Comparison of ENCODE assay signal across 29 cellular contexts in the genomic region with DNA sequence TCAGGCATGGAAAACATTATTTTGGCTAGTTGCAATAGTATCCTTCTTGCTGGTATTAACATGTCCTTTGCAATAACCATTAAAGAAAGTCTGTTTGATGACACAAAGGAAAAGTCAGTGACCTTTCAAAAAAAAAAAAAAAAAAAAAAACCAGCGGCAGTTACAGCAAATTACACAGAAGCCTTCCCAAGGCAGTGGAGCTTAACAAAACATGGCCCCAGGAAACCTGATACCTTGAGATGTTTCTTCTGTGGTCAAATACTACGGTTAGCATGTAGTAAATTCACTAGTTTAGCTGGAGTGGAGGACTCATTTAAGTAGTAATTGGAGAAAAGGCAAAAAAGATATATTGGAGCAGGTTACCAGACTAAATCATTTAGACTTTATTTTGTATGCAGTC.
"Had no signal": no experiment of that assay in that cellular context is flagged by ENCODE, and none has a peak within 500 bp of the region (broad histone marks: within the 10 kb centered on the region; RNA-seq: fewer than 3 reads in every experiment).

No MANE protein-coding gene starts in this region.

- H3K36me3 Mint-ChIP-seq: mesothelial cell of epicardium, naive B cell had no signal

- H3K4me2 ChIP-seq: hepatocyte, smooth muscle cell had no signal

- H3K4me3 ChIP-seq: gastrocnemius medialis, heart left ventricle, hepatocyte, left lung, mucosa of descending colon, prostate gland, right atrium auricular region, smooth muscle cell, thyroid gland had no signal

- H3K9me3 ChIP-seq: gastrocnemius medialis, heart left ventricle, left lung, mucosa of descending colon, prostate gland, right atrium auricular region, thyroid gland had no signal

- H3K9me3 Mint-ChIP-seq: endodermal cell; mesothelial cell of epicardium; stimulated activated naive CD8-positive, alpha-beta T cell treated with anti-CD3 and anti-CD28 coated beads, Interleukin-15, amount 100 ng/mL, for 72 hours had no signal

- H3K27me3 Mint-ChIP-seq: dendritic cell treated with granulocyte-macrophage colony-stimulating factor and Interleukin-4, amounts not matched to agents 40 ng/mL and 50 ng/mL, for 4 days; naive B cell; stimulated activated naive CD8-positive, alpha-beta T cell treated with anti-CD3 and anti-CD28 coated beads, Interleukin-15, amount 100 ng/mL, for 72 hours had no signal

- H3K4me1 ChIP-seq: gastrocnemius medialis, heart left ventricle, left lung, prostate gland, right atrium auricular region, thyroid gland had no signal

- ATAC-seq: esophagus mucosa; gastrocnemius medialis; heart left ventricle; left lung; mucosa of descending colon; natural killer cell treated with Interleukin-12 subunit alpha and Interleukin-12 subunit beta and Interleukin-15 and Interleukin-18, amount 100 ng/mL, for 72 hours; sciatic nerve; stimulated activated naive CD8-positive, alpha-beta T cell treated with anti-CD3 and anti-CD28 coated beads, Interleukin-15, amount 100 ng/mL, for 72 hours had no signal

- H2AFZ ChIP-seq: hepatocyte had no signal

- H3K4me1 Mint-ChIP-seq: endodermal cell; naive B cell; stimulated activated naive CD8-positive, alpha-beta T cell treated with anti-CD3 and anti-CD28 coated beads, Interleukin-15, amount 100 ng/mL, for 72 hours had no signal

- H3K4me3 Mint-ChIP-seq: dendritic cell treated with granulocyte-macrophage colony-stimulating factor and Interleukin-4, amounts not matched to agents 40 ng/mL and 50 ng/mL, for 4 days; endodermal cell; mesothelial cell of epicardium; natural killer cell treated with Interleukin-12 subunit alpha and Interleukin-12 subunit beta and Interleukin-15 and Interleukin-18, amount 100 ng/mL, for 72 hours; stimulated activated naive CD8-positive, alpha-beta T cell treated with anti-CD3 and anti-CD28 coated beads, Interleukin-15, amount 100 ng/mL, for 72 hours had no signal

- H3K27ac ChIP-seq: epithelial cell of prostate, gastrocnemius medialis, heart left ventricle, hepatocyte, left lung, prostate gland, right atrium auricular region, thyroid gland had no signal

- H3K79me2 ChIP-seq: hepatocyte had no signal

- H3K27ac Mint-ChIP-seq: dendritic cell treated with granulocyte-macrophage colony-stimulating factor and Interleukin-4, amounts not matched to agents 40 ng/mL and 50 ng/mL, for 4 days; endodermal cell; mesothelial cell of epicardium; naive B cell; natural killer cell treated with Interleukin-12 subunit alpha and Interleukin-12 subunit beta and Interleukin-15 and Interleukin-18, amount 100 ng/mL, for 72 hours; stimulated activated naive CD8-positive, alpha-beta T cell treated with anti-CD3 and anti-CD28 coated beads, Interleukin-15, amount 100 ng/mL, for 72 hours had no signal

- H3K27me3 ChIP-seq: heart left ventricle, hepatocyte, left lung, right atrium auricular region, thyroid gland had no signal

- H3K36me3 ChIP-seq: gastrocnemius medialis, heart left ventricle, left lung, prostate gland, right atrium auricular region, thyroid gland had no signal

- DNase-seq: effector CD8-positive, alpha-beta T cell; endodermal cell; foreskin fibroblast; gastrocnemius medialis; heart left ventricle; kidney; left lung; mesenchymal stem cell; mucosa of descending colon; naive B cell; nucleus accumbens; stimulated activated CD4-positive, alpha-beta T cell treated with anti-CD3 and anti-CD28 coated beads, Interleukin-12 subunit alpha, Interleukin-12 subunit beta, amount 100 ng/mL, for 4 hours; stimulated activated CD4-positive, alpha-beta T cell treated with anti-CD3 and anti-CD28 coated beads, Interleukin-1b, Interleukin-23, amount 100 ng/mL, for 48 hours; stimulated activated CD4-positive, alpha-beta T cell treated with anti-CD3 and anti-CD28 coated beads, Interleukin-4, amount 100 ng/mL, for 1 hour; stimulated activated CD8-positive, alpha-beta memory T cell treated with anti-CD3 and anti-CD28 coated beads, Interleukin-4, amount 100 ng/mL, for 48 hours; stimulated activated naive CD4-positive, alpha-beta T cell; stimulated activated naive CD8-positive, alpha-beta T cell treated with anti-CD3 and anti-CD28 coated beads, Interleukin-15, amount 100 ng/mL, for 72 hours; thyroid gland; trophoblast cell had no signal
